In genomic region chr7:106347229-106347833, GRCh38 we compare ENCODE assay signal across 12 cellular contexts.
DNase-seq lines count a peak whose midpoint lies in the region; ATAC-seq and TF ChIP-seq lines count a peak whose summit lies in the region.
"Had no signal": no experiment of that assay in that cellular context is flagged by ENCODE, and none has a peak within 500 bp of the region (broad histone marks: within the 10 kb centered on the region; RNA-seq: fewer than 3 reads in every experiment).

No MANE protein-coding gene starts in this region.

- intact Hi-C loops in CD4-positive, alpha-beta T cell (cut with DNase I, micrococcal nuclease): loop anchor here in 1 of 2 experiments (5.0 kb wide), 1 partner anchor 60 kb away; no protein-coding TSS in a partner anchor

- peaks cover 6% of the 10 kb centered on the region for H3K9me3 ChIP-seq in CD4-positive, alpha-beta T cell (ENCODE audit: control insufficient read depth, low read length)

- no peak overlapping the region for H3K27ac ChIP-seq in CD4-positive, alpha-beta T cell (ENCODE audit: low read depth, low read length)
- no peak overlapping the region for H3K27ac ChIP-seq in foreskin keratinocyte
- H3K27ac ChIP-seq: RWPE1 had no signal

- DNase-seq in CD4-positive, alpha-beta T cell: no peak
- peak; percentile 84 for DNase-seq in RPMI8226
- DNase-seq in effector memory CD8-positive, alpha-beta T cell: no peak
- DNase-seq in SHP77 (lab: John Stamatoyannopoulos, UW): no peak
- DNase-seq in NCI-H69 (lab: John Stamatoyannopoulos, UW): no peak
- DNase-seq in foreskin keratinocyte: no peak
- DNase-seq: activated CD4-positive, alpha-beta T cell treated with anti-CD3 and anti-CD28 coated beads, Interleukin-2, amount 50 U/mL, for 48 hours; left cardiac atrium; NCI-H1694 had no signal

- H3K27me3 ChIP-seq in CD4-positive, alpha-beta T cell (ENCODE audit: control insufficient read depth, insufficient read depth, low read length): no peaks in the 10 kb centered on the region
- no peaks in the 10 kb centered on the region for H3K27me3 ChIP-seq in foreskin keratinocyte

- CTCF ChIA-PET in CD4-positive, alpha-beta T cell (lab: Charles Lee): no interaction called here

- no peaks in the 10 kb centered on the region for H3K36me3 Mint-ChIP-seq in CD4-positive, alpha-beta T cell (ENCODE audit: low read depth)
- peaks cover 3% of the 10 kb centered on the region for H3K36me3 Mint-ChIP-seq in effector memory CD8-positive, alpha-beta T cell (ENCODE audit: insufficient read depth)

- peaks cover 14% of the 10 kb centered on the region for H3K9me3 Mint-ChIP-seq in CD4-positive, alpha-beta T cell
- peaks cover 3 to 15% of the 10 kb centered on the region in 2 donors for H3K9me3 Mint-ChIP-seq in effector memory CD8-positive, alpha-beta T cell

- ATAC-seq in CD4-positive, alpha-beta T cell (ENCODE audit: poor library complexity): no peak
- ATAC-seq in GM19395 (IDR thresholded peaks at IDR 0.05; ENCODE audit: unreplicated experiment) (peak; percentile 38), GM18519 (IDR thresholded peaks at IDR 0.05; ENCODE audit: low FRiP score, unreplicated experiment) (no peak), foreskin keratinocyte (no peak)
- ATAC-seq in effector memory CD8-positive, alpha-beta T cell (replicated peaks): peak; percentile 30

- peaks cover 21% of the 10 kb centered on the region for H3K4me1 Mint-ChIP-seq in CD4-positive, alpha-beta T cell (ENCODE audit: low read depth)
- peaks cover 19 to 31% of the 10 kb centered on the region in 2 donors for H3K4me1 Mint-ChIP-seq in effector memory CD8-positive, alpha-beta T cell (ENCODE audit: low read depth in 2 of 2)

- H3K4me3 Mint-ChIP-seq in CD4-positive, alpha-beta T cell: no peak overlapping the region
- H3K4me3 Mint-ChIP-seq in effector memory CD8-positive, alpha-beta T cell: peak overlapping the region; percentile 42 to 67

- POLR2A ChIA-PET in CD4-positive, alpha-beta T cell (lab: Charles Lee): interaction anchor here (2.6 kb wide), 1 partner anchor 62 kb away, joined by 11 read pairs; the partner anchor contains the start of gene NAMPT

- H3K4me1 ChIP-seq in foreskin keratinocyte: peaks cover 16% of the 10 kb centered on the region

- H3K27me3 Mint-ChIP-seq in CD4-positive, alpha-beta T cell: peaks cover 45% of the 10 kb centered on the region
- H3K27me3 Mint-ChIP-seq in effector memory CD8-positive, alpha-beta T cell: peaks cover 0 to 20% of the 10 kb centered on the region in 2 donors

- H3K27ac Mint-ChIP-seq in CD4-positive, alpha-beta T cell: peak overlapping the region; percentile 57
- H3K27ac Mint-ChIP-seq in effector memory CD8-positive, alpha-beta T cell: peak overlapping the region; percentile 54 to 94

- TF ChIP-seq CTCF in CD4-positive, alpha-beta T cell (IDR thresholded peaks at IDR 0.05): no peak
- TF ChIP-seq CTCF in foreskin keratinocyte (conservative IDR thresholded peaks at IDR 0.05): no peak

Comparison
In these comparisons a context has a peak if more than half of its experiments do, and no peak if none do; other contexts are left out.
1. ATAC-seq: peak in GM19395 (single experiment) and effector memory CD8-positive, alpha-beta T cell (single experiment); none in CD4-positive, alpha-beta T cell (single experiment), GM18519 (single experiment) and foreskin keratinocyte (single experiment).